In the genomic region with DNA sequence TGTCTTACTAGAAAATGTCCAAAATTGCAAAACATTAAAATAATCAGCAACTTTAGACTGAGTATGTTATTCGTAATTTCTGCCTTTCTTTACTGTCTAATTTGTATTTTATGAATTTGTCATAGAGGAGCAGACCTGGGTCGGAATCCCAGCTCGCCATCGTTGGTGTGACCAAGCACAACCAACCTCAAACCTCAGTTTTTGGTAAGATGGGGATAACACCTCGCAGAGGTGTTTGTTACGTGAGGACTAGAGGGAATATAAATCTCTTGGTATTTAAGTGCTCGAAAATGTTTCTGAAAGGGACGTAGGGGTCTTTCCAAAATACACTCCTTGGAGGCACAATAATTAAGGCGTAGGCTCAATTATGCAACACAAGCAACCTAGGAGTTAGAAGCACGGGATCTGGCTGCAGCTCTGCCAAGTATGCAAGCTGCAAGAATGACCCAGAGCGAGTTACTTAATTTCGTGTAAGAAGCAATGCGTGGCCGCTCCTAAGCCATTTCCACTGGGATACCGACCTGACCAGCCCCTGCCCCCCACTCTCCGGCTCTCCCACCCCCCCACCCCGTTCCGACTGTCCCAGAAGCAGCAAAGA, we compare ENCODE assay signal across 8 cellular contexts. TPM values are rescaled to one million over a fixed set of nuclear protein-coding genes. Genes with fewer than 3 reads are reported as not detected.
DNase-seq lines count a peak whose midpoint lies in the region; ATAC-seq, FAIRE-seq and TF ChIP-seq lines count a peak whose summit lies in the region.

No MANE protein-coding gene starts in this region.

- no peaks in the 10 kb centered on the region for H3K9me3 Mint-ChIP-seq in activated naive CD4-positive, alpha-beta T cell treated with anti-CD3 and anti-CD28 coated beads, Interleukin-2, amount 50 U/mL, for 24 hours
- H3K9me3 Mint-ChIP-seq in neural progenitor cell = peaks cover 2% of the 10 kb centered on the region

- H3K9me3 ChIP-seq in gastroesophageal sphincter (no peaks in the 10 kb centered on the region), neural progenitor cell (ENCODE audit: low read depth) (no peaks in the 10 kb centered on the region)

- H3K79me2 ChIP-seq in neural progenitor cell (ENCODE audit: low read depth) = peaks cover 80% of the 10 kb centered on the region

- TF ChIP-seq POLR2A in GM12892 (IDR thresholded peaks at IDR 0.05; ENCODE audit: low read depth, low read length) = no peak
- TF ChIP-seq POLR2A in gastroesophageal sphincter (IDR thresholded peaks at IDR 0.05) = no peak

- ATAC-seq in HG02798 (IDR thresholded peaks at IDR 0.05; ENCODE audit: poor library complexity, unreplicated experiment) (peak; percentile 20), gastroesophageal sphincter (peak; percentile 85)

- H3K4me3 ChIP-seq in AG09309 (ENCODE audit: control insufficient read depth, low read depth, low read length) (peak overlapping the region; percentile 67), gastroesophageal sphincter (peak overlapping the region; percentile 87 to 92), neural progenitor cell (peak overlapping the region; percentile 82)

- peak overlapping the region; percentile 91 to 98 (median 96) for H3K27ac ChIP-seq in gastroesophageal sphincter
- H3K27ac ChIP-seq in neural progenitor cell = peak overlapping the region; percentile 95

- TF ChIP-seq CTCF in AG09309 (IDR thresholded peaks at IDR 0.05; ENCODE audit: control insufficient read depth, insufficient read depth, low read depth, low read length, missing control alignments) = no peak
- no peak for TF ChIP-seq CTCF in gastroesophageal sphincter (IDR thresholded peaks at IDR 0.05)
- TF ChIP-seq CTCF in neural progenitor cell (IDR thresholded peaks at IDR 0.05) = no peak

- DNase-seq in AG09309 (ENCODE audit: low read depth) (peak; percentile 71), GM12892 (ENCODE audit: insufficient read length) (peak; percentile 12), NCI-H1694 treated with DMSO at 0.1 percent for 48 hours (lab: John Stamatoyannopoulos, UW) (peak; percentile 20), neural progenitor cell (ENCODE audit: low spot score) (peak; percentile 64), NCI-H1930 (lab: John Stamatoyannopoulos, UW) (no peak)

- no peak for FAIRE-seq in GM12892 (lab: Jason Lieb, UNC)

- H3K4me2 ChIP-seq in neural progenitor cell = peak overlapping the region; percentile 96

- H3K27me3 ChIP-seq in gastroesophageal sphincter (no peaks in the 10 kb centered on the region), neural progenitor cell (no peaks in the 10 kb centered on the region)

- 3 to 12% methylated on average over 9 to 15 of the region's 18 CpGs for WGBS in gastroesophageal sphincter (ENCODE audit: low coverage in 1 of 2), 2 donors

- H3K27me3 Mint-ChIP-seq in activated naive CD4-positive, alpha-beta T cell treated with anti-CD3 and anti-CD28 coated beads, Interleukin-2, amount 50 U/mL, for 24 hours = no peaks in the 10 kb centered on the region
- H3K27me3 Mint-ChIP-seq in neural progenitor cell (ENCODE audit: insufficient read depth, low read depth) = peaks cover 2% of the 10 kb centered on the region

- peak overlapping the region; percentile 93 for H2AFZ ChIP-seq in neural progenitor cell (replicated peaks)

- no peak for TF ChIP-seq EP300 in gastroesophageal sphincter (IDR thresholded peaks at IDR 0.05)

- peaks cover 61% of the 10 kb centered on the region for H3K4me1 Mint-ChIP-seq in activated naive CD4-positive, alpha-beta T cell treated with anti-CD3 and anti-CD28 coated beads, Interleukin-2, amount 50 U/mL, for 24 hours
- peaks cover 35% of the 10 kb centered on the region for H3K4me1 Mint-ChIP-seq in neural progenitor cell

- H3K4me3 Mint-ChIP-seq in activated naive CD4-positive, alpha-beta T cell treated with anti-CD3 and anti-CD28 coated beads, Interleukin-2, amount 50 U/mL, for 24 hours = peak overlapping the region; percentile 98
- peak overlapping the region; percentile 96 for H3K4me3 Mint-ChIP-seq in neural progenitor cell

- peaks cover 3 to 27% of the 10 kb centered on the region in 2 donors for H3K36me3 ChIP-seq in gastroesophageal sphincter
- H3K36me3 ChIP-seq in neural progenitor cell = peaks cover 15% of the 10 kb centered on the region

- H3K4me1 ChIP-seq in gastroesophageal sphincter (peaks cover 0 to 78% (median 7%) of the 10 kb centered on the region in 3 donors), neural progenitor cell (peaks cover 13% of the 10 kb centered on the region)

- H3K9ac ChIP-seq in neural progenitor cell = peak overlapping the region; percentile 76

- peak overlapping the region; percentile 99 for H3K27ac Mint-ChIP-seq in activated naive CD4-positive, alpha-beta T cell treated with anti-CD3 and anti-CD28 coated beads, Interleukin-2, amount 50 U/mL, for 24 hours
- H3K27ac Mint-ChIP-seq in neural progenitor cell = peak overlapping the region; percentile 96

- H4K20me1 ChIP-seq in neural progenitor cell (ENCODE audit: low read depth) = peaks cover 14% of the 10 kb centered on the region

- H3F3A ChIP-seq in neural progenitor cell (ENCODE audit: low read depth) = peaks cover 8% of the 10 kb centered on the region

- H3K36me3 Mint-ChIP-seq in activated naive CD4-positive, alpha-beta T cell treated with anti-CD3 and anti-CD28 coated beads, Interleukin-2, amount 50 U/mL, for 24 hours = peaks cover 9% of the 10 kb centered on the region
- H3K36me3 Mint-ChIP-seq in neural progenitor cell = peaks cover 15% of the 10 kb centered on the region

RNA-seq across cellular contexts. Expression of gene ADH5, which starts 0.6 kb away (rescaled TPM):
- 95.1 TPM for polyA plus RNA-seq in GM12892 (2012; ENCODE audit: missing spikeins)
- total RNA-seq in gastroesophageal sphincter = 100 to 1,000 TPM; 299 to 529 (median 465) TPM
- 287 and 473 TPM in 2 replicates for total RNA-seq in neural progenitor cell (ENCODE audit: low replicate concordance)

RNA-seq across cellular contexts. Expression of gene ADH4, which starts 56.1 kb away (rescaled TPM):
- not detected for polyA plus RNA-seq in GM12892 (2012; ENCODE audit: missing spikeins)
- 10 to 100 TPM in 1 of 4 donors, 1 to 10 TPM in 3; 1.1 to 10.9 (median 4.1) TPM for total RNA-seq in gastroesophageal sphincter
- not detected in 2 replicates for total RNA-seq in neural progenitor cell (ENCODE audit: low replicate concordance)

Comparison
In these comparisons a context has a peak if more than half of its experiments do, and no peak if none do; other contexts are left out.
1. DNase-seq: peak in AG09309 (single experiment), GM12892 (single experiment), NCI-H1694 treated with DMSO at 0.1 percent for 48 hours (single experiment) and neural progenitor cell (single experiment); none in NCI-H1930 (0 of 2).
2. Peak in every context shown above with its lines, with median percentiles within 50 percentile points of each other: H3K4me3 ChIP-seq.